In the genomic region with DNA sequence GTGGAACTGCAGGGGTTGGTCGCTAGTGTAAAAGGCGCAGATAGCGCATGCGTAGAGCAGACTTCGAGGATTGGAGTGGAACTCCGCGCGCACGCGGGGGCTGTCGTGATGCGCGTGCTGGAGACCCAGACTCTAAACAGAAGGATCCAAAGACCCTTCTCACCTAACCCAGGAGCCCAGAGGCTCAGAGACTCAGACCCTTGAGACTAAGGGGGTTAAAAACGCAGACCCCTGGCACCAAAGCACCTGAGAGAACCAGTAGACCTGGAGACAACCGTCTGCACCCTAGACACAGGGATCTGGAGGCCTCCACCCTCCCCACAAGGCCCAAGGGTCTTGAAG, we compare ENCODE assay signal across 9 cellular contexts. TPM values are rescaled to one million over a fixed set of nuclear protein-coding genes. Genes with fewer than 3 reads are reported as not detected.
DNase-seq lines count a peak whose midpoint lies in the region; ATAC-seq and TF ChIP-seq lines count a peak whose summit lies in the region.
"Had no signal": no experiment of that assay in that cellular context is flagged by ENCODE, and none has a peak within 500 bp of the region (broad histone marks: within the 10 kb centered on the region; RNA-seq: fewer than 3 reads in every experiment).

No MANE protein-coding gene starts in this region.

- H3K27me3 Mint-ChIP-seq in naive thymus-derived CD8-positive, alpha-beta T cell: no peaks in the 10 kb centered on the region

- no peak for TF ChIP-seq CTCF in GM06990 (IDR thresholded peaks at IDR 0.05; ENCODE audit: insufficient read depth, low read length, poor library complexity, severe bottlenecking)

- peak overlapping the region; percentile 87 to 100 (median 98) for H3K4me3 Mint-ChIP-seq in naive thymus-derived CD8-positive, alpha-beta T cell

- peak overlapping the region; percentile 94 to 100 (median 98) for H3K27ac Mint-ChIP-seq in naive thymus-derived CD8-positive, alpha-beta T cell

- H3K27me3 ChIP-seq in GM06990 (replicated peaks; ENCODE audit: control insufficient read depth, insufficient read depth, low read length) (peaks cover 2% of the 10 kb centered on the region; the same call in 1 of the 2 replicates), MG63 (peaks cover 19% of the 10 kb centered on the region), duodenal mucosa (ENCODE audit: control insufficient read depth in 1 of 2, insufficient read depth in 2 of 2, low read length in 2 of 2) (peaks cover 0 to 2% of the 10 kb centered on the region in 2 donors)

- peak; percentile 26 for ATAC-seq in GM21717 (IDR thresholded peaks at IDR 0.05; ENCODE audit: unreplicated experiment)
- ATAC-seq in naive thymus-derived CD8-positive, alpha-beta T cell: peak; percentile 45 to 63

- H3K4me3 ChIP-seq in GM06990 (replicated peaks; ENCODE audit: low read depth, low read length) (peak overlapping the region; percentile 56), MG63 (peak overlapping the region; percentile 71), duodenal mucosa (ENCODE audit: low read depth in 1 of 2, low read length in 2 of 2) (peak overlapping the region; percentile 96 to 97)

- POLR2A ChIA-PET in naive thymus-derived CD8-positive, alpha-beta T cell (lab: Charles Lee): interaction anchor here (0.8 to 0.9 kb wide), 3 partner anchors 14 to 23 kb away, joined by 3 to 5 read pairs (median 3); no protein-coding TSS in a partner anchor

- peaks cover 0 to 20% (median 0%) of the 10 kb centered on the region in 3 donors for H3K36me3 Mint-ChIP-seq in naive thymus-derived CD8-positive, alpha-beta T cell

- H3K9me3 ChIP-seq in MG63 (no peaks in the 10 kb centered on the region), duodenal mucosa (ENCODE audit: control insufficient read depth in 1 of 2, low read length in 2 of 2) (no peaks in the 10 kb centered on the region)

- DNase-seq in GM06990 (ENCODE audit: extremely low read depth, insufficient read length) (no peak), MG63 (no peak), cerebellar nuclear complex (lab: John Stamatoyannopoulos, UW) (no peak), NCI-H774 (lab: John Stamatoyannopoulos, UW) (no peak)
- DNase-seq in naive thymus-derived CD8-positive, alpha-beta T cell: no peak
- no peak for DNase-seq in stimulated activated CD4-positive, alpha-beta T cell treated with anti-CD3 and anti-CD28 coated beads, Interleukin-2, amount 100 ng/mL, for 24 hours

- peaks cover 5 to 12% of the 10 kb centered on the region in 2 donors for H3K4me1 ChIP-seq in duodenal mucosa (ENCODE audit: control insufficient read depth in 1 of 2, insufficient read depth in 2 of 2, low read length in 2 of 2)

- no peaks in the 10 kb centered on the region for H3K9me3 Mint-ChIP-seq in naive thymus-derived CD8-positive, alpha-beta T cell

- H3K9ac ChIP-seq in duodenal mucosa (ENCODE audit: low read depth in 1 of 2, low read length in 2 of 2): peak overlapping the region; percentile 81 to 85

- H3K4me1 Mint-ChIP-seq in naive thymus-derived CD8-positive, alpha-beta T cell: peaks cover 27 to 47% (median 44%) of the 10 kb centered on the region in 4 donors

- H3K36me3 ChIP-seq in GM06990 (ENCODE audit: control insufficient read depth, insufficient read depth, low read length): peaks cover 4% of the 10 kb centered on the region
- peaks cover 28% of the 10 kb centered on the region for H3K36me3 ChIP-seq in MG63
- H3K36me3 ChIP-seq in duodenal mucosa (ENCODE audit: control insufficient read depth in 1 of 2, insufficient read depth in 2 of 2, low read length in 2 of 2): peaks cover 1 to 10% of the 10 kb centered on the region in 2 donors

- no peak overlapping the region for H3K27ac ChIP-seq in duodenal mucosa (ENCODE audit: low read depth, low read length)

RNA-seq across cellular contexts. Expression of a gene that starts 0.6 kb away (rescaled TPM):
- total RNA-seq in MG63 (2014; rRNA removed; shearing (Covaris generic); ENCODE audit: low replicate concordance): 18.7 and 33.5 TPM in 2 replicates
- total RNA-seq in naive thymus-derived CD8-positive, alpha-beta T cell: 10 to 100 TPM in 1 of 2 experiments, 1 to 10 TPM in 1; 10.0 to 10.3 TPM
- polyA plus RNA-seq in naive thymus-derived CD8-positive, alpha-beta T cell: 1 to 10 TPM; 2.4 to 9.3 (median 5.4) TPM

RNA-seq across cellular contexts. Expression of a gene that starts 15.9 kb away (rescaled TPM):
- total RNA-seq in MG63 (2014; rRNA removed; shearing (Covaris generic); ENCODE audit: low replicate concordance): not detected in 2 replicates
- total RNA-seq in naive thymus-derived CD8-positive, alpha-beta T cell: 1 to 10 TPM; 1.3 to 2.4 TPM
- polyA plus RNA-seq in naive thymus-derived CD8-positive, alpha-beta T cell: 1 to 10 TPM in 1 of 3 donors, under 1 TPM in 2; 0.32 to 1.5 (median 0.83) TPM
- total RNA-seq: SK-MEL-5 had no signal

RNA-seq across cellular contexts. Expression of a gene that starts 26.1 kb away (rescaled TPM):
- not detected in 2 replicates for total RNA-seq in MG63 (2014; rRNA removed; shearing (Covaris generic); ENCODE audit: low replicate concordance)
- total RNA-seq in naive thymus-derived CD8-positive, alpha-beta T cell: 1 to 10 TPM; 1.1 to 1.5 TPM
- polyA plus RNA-seq in naive thymus-derived CD8-positive, alpha-beta T cell: not detected
- total RNA-seq: SK-MEL-5 had no signal

RNA-seq across cellular contexts. Expression of a gene that starts 33.3 kb away (rescaled TPM):
- total RNA-seq in MG63 (2014; rRNA removed; shearing (Covaris generic); ENCODE audit: low replicate concordance): not detected in 2 replicates
- total RNA-seq in naive thymus-derived CD8-positive, alpha-beta T cell: not detected
- polyA plus RNA-seq in naive thymus-derived CD8-positive, alpha-beta T cell: under 1 TPM in 1 of 3 donors, not detected in 2; 0.68 TPM
- total RNA-seq: SK-MEL-5 had no signal

RNA-seq across cellular contexts. Expression of a gene that starts 43.9 kb away (rescaled TPM):
- not detected in 2 replicates for total RNA-seq in MG63 (2014; rRNA removed; shearing (Covaris generic); ENCODE audit: low replicate concordance)
- not detected for total RNA-seq in naive thymus-derived CD8-positive, alpha-beta T cell
- not detected for polyA plus RNA-seq in naive thymus-derived CD8-positive, alpha-beta T cell
- total RNA-seq: SK-MEL-5 had no signal
